ENCODE assay signal across 19 cellular contexts in the genomic region with DNA sequence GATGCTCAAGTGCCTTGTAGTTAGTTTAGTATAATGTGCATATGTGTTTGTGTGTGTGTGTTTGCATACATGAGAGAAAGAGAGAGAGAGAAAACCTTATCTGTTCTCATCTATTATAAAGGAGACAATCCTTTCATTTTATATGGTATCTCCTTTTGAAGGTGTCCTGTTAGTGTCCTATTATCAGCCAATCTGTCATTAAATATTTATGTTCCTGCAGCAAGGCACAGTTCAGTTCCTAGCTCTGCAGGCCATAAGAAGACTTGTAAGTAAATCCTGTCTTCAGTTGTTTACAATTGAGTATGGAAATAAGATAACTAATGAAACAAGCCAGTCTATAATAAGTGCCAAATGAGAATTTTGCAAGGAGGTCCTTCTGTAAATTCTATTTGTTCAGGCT.
"Had no signal": no experiment of that assay in that cellular context is flagged by ENCODE, and none has a peak within 500 bp of the region (broad histone marks: within the 10 kb centered on the region; RNA-seq: fewer than 3 reads in every experiment).

No MANE protein-coding gene starts in this region.

- H3K27ac Mint-ChIP-seq: activated naive CD4-positive, alpha-beta T cell treated with anti-CD3 and anti-CD28 coated beads, Interleukin-2, amount 50 U/mL, for 24 hours; immature natural killer cell; naive B cell; progenitor cell of endocrine pancreas; T-cell; T-helper 2 cell treated with Interferon-gamma antibody and Interleukin-4, amounts not matched to agents 5 μg/mL and 100 μg/mL, for 36 hours had no signal

- DNase-seq: activated CD4-positive, CD25-positive, alpha-beta regulatory T cell treated with anti-CD3 and anti-CD28 coated beads, Interleukin-2, amount 50 U/mL, for 72 hours; activated gamma-delta T cell treated with Interleukin-2 at 50 U/mL for 16 hours; activated T-cell treated with anti-CD3 and anti-CD28 coated beads, Interleukin-2, amount 50 U/mL, for 1 hour; cerebellar nuclear complex; immature natural killer cell; lower lobe of right lung; naive B cell; retina; sigmoid colon; stimulated activated CD4-positive, alpha-beta T cell treated with anti-CD3 and anti-CD28 coated beads, Interleukin-4, amount 100 ng/mL, for 1 hour; stimulated activated naive CD4-positive, alpha-beta T cell treated with Interleukin-2 at 50 U/mL for 16 hours; T-cell; upper lobe of right lung had no signal

- ATAC-seq: left lobe of liver, lower lobe of right lung, T-cell, upper lobe of right lung had no signal

- H3K4me3 Mint-ChIP-seq: activated naive CD4-positive, alpha-beta T cell treated with anti-CD3 and anti-CD28 coated beads, Interleukin-2, amount 50 U/mL, for 24 hours; immature natural killer cell; naive B cell; T-cell; T-helper 2 cell treated with Interferon-gamma antibody and Interleukin-4, amounts not matched to agents 5 μg/mL and 100 μg/mL, for 36 hours had no signal

- H3K27me3 ChIP-seq: hepatocyte, sigmoid colon, upper lobe of right lung had no signal

- H3K4me1 Mint-ChIP-seq: activated naive CD4-positive, alpha-beta T cell treated with anti-CD3 and anti-CD28 coated beads, Interleukin-2, amount 50 U/mL, for 24 hours; immature natural killer cell; naive B cell; T-cell had no signal

- H3K36me3 Mint-ChIP-seq: activated naive CD4-positive, alpha-beta T cell treated with anti-CD3 and anti-CD28 coated beads, Interleukin-2, amount 50 U/mL, for 24 hours; immature natural killer cell; naive B cell; T-cell had no signal

- H3K9me3 Mint-ChIP-seq: activated naive CD4-positive, alpha-beta T cell treated with anti-CD3 and anti-CD28 coated beads, Interleukin-2, amount 50 U/mL, for 24 hours; immature natural killer cell; T-cell; T-helper 2 cell treated with Interferon-gamma antibody and Interleukin-4, amounts not matched to agents 5 μg/mL and 100 μg/mL, for 36 hours had no signal

- H3K36me3 ChIP-seq: lower lobe of right lung, sigmoid colon, upper lobe of right lung had no signal

- H2AFZ ChIP-seq: hepatocyte had no signal

- H3K27ac ChIP-seq: hepatocyte, lower lobe of right lung, sigmoid colon, upper lobe of right lung, VCaP had no signal

- H3K9me3 ChIP-seq: lower lobe of right lung, sigmoid colon, upper lobe of right lung had no signal

- H3K4me3 ChIP-seq: hepatocyte, lower lobe of right lung, sigmoid colon, upper lobe of right lung had no signal

- H3K4me1 ChIP-seq: lower lobe of right lung had no signal

- H3K27me3 Mint-ChIP-seq: progenitor cell of endocrine pancreas had no signal

- H3K4me2 ChIP-seq: hepatocyte had no signal
